Comparison of ENCODE assay signal across 14 cellular contexts in the genomic region with DNA sequence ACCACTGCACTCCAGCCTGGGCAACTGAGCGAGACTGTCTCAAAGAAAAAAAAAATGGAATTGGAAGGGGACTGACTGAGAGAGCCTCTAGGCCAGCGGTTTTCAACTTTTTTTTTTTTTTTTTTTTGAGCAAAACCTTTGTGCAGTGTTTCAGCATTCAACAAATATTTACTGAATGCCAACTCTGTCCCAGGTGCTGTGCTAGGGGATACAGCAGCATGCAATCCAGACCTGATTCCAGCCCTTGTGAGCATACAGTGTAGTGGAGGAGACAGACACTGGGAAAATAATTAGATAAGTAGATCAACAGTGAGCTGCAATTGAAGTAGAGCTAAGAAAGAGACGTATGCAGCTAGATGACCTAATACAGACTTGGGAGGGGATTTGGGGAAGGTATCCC.
"Had no signal": no experiment of that assay in that cellular context is flagged by ENCODE, and none has a peak within 500 bp of the region (broad histone marks: within the 10 kb centered on the region; RNA-seq: fewer than 3 reads in every experiment).

No MANE protein-coding gene starts in this region.

- H3K36me3 Mint-ChIP-seq: activated naive CD4-positive, alpha-beta T cell treated with anti-CD3 and anti-CD28 coated beads, Interleukin-2, amount 10 ng/mL, durations not matched to agents 7 days and 5 days; memory B cell had no signal

- H3K27me3 ChIP-seq: body of pancreas, testis had no signal

- H3K4me3 Mint-ChIP-seq: activated CD8-positive, alpha-beta T cell treated with anti-CD3 and anti-CD28 coated beads, Interleukin-2, amount 10 ng/mL, durations not matched to agents 7 days and 5 days; activated naive CD4-positive, alpha-beta T cell treated with anti-CD3 and anti-CD28 coated beads, Interleukin-2, amount 10 ng/mL, durations not matched to agents 7 days and 5 days; activated T-helper 1 cell treated with anti-CD3 and anti-CD28 coated beads, Interleukin-12 subunit alpha, Interleukin-12 subunit beta, Interleukin-2, Interleukin-4 antibody, amounts not matched to agents 30 ng/mL and 10 ng/mL and 1 ng/mL, durations not matched to agents 14 hours and 24 hours and 36 hours; memory B cell; nephron progenitor cell; stimulated activated naive CD8-positive, alpha-beta T cell treated with anti-CD3 and anti-CD28 coated beads, Interleukin-15, amount 100 ng/mL, for 72 hours had no signal

- H3K27ac ChIP-seq: body of pancreas, sigmoid colon, testis had no signal

- H3K4me3 ChIP-seq: body of pancreas, sigmoid colon, testis had no signal

- ATAC-seq: activated CD8-positive, alpha-beta T cell treated with anti-CD3 and anti-CD28 coated beads, Interleukin-2, amount 10 ng/mL, durations not matched to agents 7 days and 5 days; body of pancreas; stimulated activated naive CD8-positive, alpha-beta T cell treated with anti-CD3 and anti-CD28 coated beads, Interleukin-15, amount 100 ng/mL, for 72 hours had no signal

- H3K9me3 ChIP-seq: body of pancreas, sigmoid colon, testis had no signal

- H3K9me3 Mint-ChIP-seq: activated naive CD4-positive, alpha-beta T cell treated with anti-CD3 and anti-CD28 coated beads, Interleukin-2, amount 10 ng/mL, durations not matched to agents 7 days and 5 days; activated T-helper 1 cell treated with anti-CD3 and anti-CD28 coated beads, Interleukin-12 subunit alpha, Interleukin-12 subunit beta, Interleukin-2, Interleukin-4 antibody, amounts not matched to agents 30 ng/mL and 10 ng/mL and 1 ng/mL, durations not matched to agents 14 hours and 24 hours and 36 hours; memory B cell; nephron progenitor cell; stimulated activated naive CD8-positive, alpha-beta T cell treated with anti-CD3 and anti-CD28 coated beads, Interleukin-15, amount 100 ng/mL, for 72 hours had no signal

- H3K36me3 ChIP-seq: sigmoid colon had no signal

- H3K4me1 Mint-ChIP-seq: activated naive CD4-positive, alpha-beta T cell treated with anti-CD3 and anti-CD28 coated beads, Interleukin-2, amount 10 ng/mL, durations not matched to agents 7 days and 5 days; memory B cell; stimulated activated naive CD8-positive, alpha-beta T cell treated with anti-CD3 and anti-CD28 coated beads, Interleukin-15, amount 100 ng/mL, for 72 hours had no signal

- H3K27ac Mint-ChIP-seq: activated CD8-positive, alpha-beta T cell treated with anti-CD3 and anti-CD28 coated beads, Interleukin-2, amount 10 ng/mL, durations not matched to agents 7 days and 5 days; activated naive CD4-positive, alpha-beta T cell treated with anti-CD3 and anti-CD28 coated beads, Interleukin-2, amount 10 ng/mL, durations not matched to agents 7 days and 5 days; activated T-helper 1 cell treated with anti-CD3 and anti-CD28 coated beads, Interleukin-12 subunit alpha, Interleukin-12 subunit beta, Interleukin-2, Interleukin-4 antibody, amounts not matched to agents 30 ng/mL and 10 ng/mL and 1 ng/mL, durations not matched to agents 14 hours and 24 hours and 36 hours; memory B cell; nephron progenitor cell had no signal

- DNase-seq: activated CD4-positive, alpha-beta T cell treated with anti-CD3 and anti-CD28 coated beads for 4 hours; activated CD8-positive, alpha-beta memory T cell treated with anti-CD3 and anti-CD28 coated beads, Interleukin-2, amount 50 U/mL, for 48 hours; activated CD8-positive, alpha-beta T cell treated with anti-CD3 and anti-CD28 coated beads, Interleukin-2, amount 10 ng/mL, durations not matched to agents 7 days and 5 days; activated naive CD4-positive, alpha-beta T cell treated with anti-CD3 and anti-CD28 coated beads, Interleukin-2, amount 10 ng/mL, durations not matched to agents 7 days and 5 days; body of pancreas; left cardiac atrium; nephron progenitor cell; sigmoid colon; stimulated activated CD4-positive, alpha-beta T cell treated with anti-CD3 and anti-CD28 coated beads, Interleukin-4, amount 100 ng/mL, for 1 hour; stimulated activated naive CD8-positive, alpha-beta T cell treated with anti-CD3 and anti-CD28 coated beads, Interleukin-15, amount 100 ng/mL, for 72 hours; T1000; testis had no signal
